In genomic region chr2:20451761-20452499, GRCh38 we compare ENCODE assay signal across 16 cellular contexts. TPM values are rescaled to one million over a fixed set of nuclear protein-coding genes. Genes with fewer than 3 reads are reported as not detected.
DNase-seq lines count a peak whose midpoint lies in the region; ATAC-seq, FAIRE-seq and TF ChIP-seq lines count a peak whose summit lies in the region.
"Had no signal": no experiment of that assay in that cellular context is flagged by ENCODE, and none has a peak within 500 bp of the region (broad histone marks: within the 10 kb centered on the region; RNA-seq: fewer than 3 reads in every experiment).

No MANE protein-coding gene starts in this region.

- H3K9me1 ChIP-seq in endothelial cell of umbilical vein (replicated peaks; ENCODE audit: control insufficient read depth, extremely low read depth, insufficient read depth, low read length), result no peaks in the 10 kb centered on the region

- H3K4me1 Mint-ChIP-seq in neural crest cell, result peaks cover 56% of the 10 kb centered on the region

- H4K20me1 ChIP-seq in endothelial cell of umbilical vein (replicated peaks; ENCODE audit: control insufficient read depth, extremely low read depth, insufficient read depth, low read length), result no peaks in the 10 kb centered on the region

- BruUV-seq in endothelial cell of umbilical vein (replicated peaks; lab: Mats Ljungman, UMichigan), result no TSS peak

- peak overlapping the region; percentile 94 for H3K4me3 Mint-ChIP-seq in neural crest cell
- H3K4me3 Mint-ChIP-seq: activated naive CD8-positive, alpha-beta T cell treated with anti-CD3 and anti-CD28 coated beads, Interleukin-2, amount 50 U/mL, for 24 hours; CD4-positive, alpha-beta T cell; memory B cell had no signal

- H3K27me3 ChIP-seq in endothelial cell of umbilical vein (ENCODE audit: control insufficient read depth in 2 of 2, insufficient read depth in 2 of 2, low read length in 2 of 2) (no peaks in the 10 kb centered on the region), tibial artery (peaks cover 0 to 3% of the 10 kb centered on the region in 2 donors)

- H3K27ac ChIP-seq in endothelial cell of umbilical vein (ENCODE audit: insufficient read depth, low read depth, low read length), result peak overlapping the region; percentile 76
- H3K27ac ChIP-seq in tibial artery, result peak overlapping the region; percentile 96 to 98
- H3K27ac ChIP-seq: PC-9 had no signal

- intact Hi-C loops in endothelial cell of umbilical vein (cut with micrococcal nuclease), result loop anchor here (1.0 kb wide), 4 partner anchors 121 to 166 kb away; no protein-coding TSS in a partner anchor
- intact Hi-C loops in tibial artery (cut with DNase I; ENCODE audit: low total_unique reads), result loop anchor here (5.0 kb wide), 1 partner anchor 165 kb away; no protein-coding TSS in a partner anchor

- peak overlapping the region; percentile 92 for H3K9ac ChIP-seq in endothelial cell of umbilical vein (replicated peaks; ENCODE audit: extremely low read depth, insufficient read depth, low read length)

- no peak for ATAC-seq in GM18505 (IDR thresholded peaks at IDR 0.05; ENCODE audit: unreplicated experiment)
- ATAC-seq: activated naive CD8-positive, alpha-beta T cell treated with anti-CD3 and anti-CD28 coated beads, Interleukin-2, amount 50 U/mL, for 24 hours had no signal

- peak; percentile 6 for DNase-seq in activated effector memory CD4-positive, alpha-beta T cell treated with anti-CD3 and anti-CD28 coated beads, Interleukin-2, amount 50 U/mL, for 16 hours
- no peak for DNase-seq in activated effector memory CD4-positive, alpha-beta T cell treated with Interleukin-2 at 50 U/mL for 16 hours
- peak; percentile 91 for DNase-seq in endothelial cell of umbilical vein (ENCODE audit: low read depth, low spot score)
- DNase-seq in neural crest cell (ENCODE audit: low read depth, low spot score), result no peak
- DNase-seq in tibial artery, result peak; percentile 23 to 66
- no peak for DNase-seq in kidney glomerular epithelial cell (lab: John Stamatoyannopoulos, UW)
- no peak for DNase-seq in EL
- DNase-seq: activated naive CD8-positive, alpha-beta T cell treated with anti-CD3 and anti-CD28 coated beads, Interleukin-2, amount 50 U/mL, for 24 hours; activated T-cell treated with anti-CD3 and anti-CD28 coated beads for 4 hours; NCI-H1694 treated with DMSO at 0.1 percent for 48 hours; occipital lobe; PC-9 had no signal

- peaks cover 26% of the 10 kb centered on the region for H3K79me2 ChIP-seq in endothelial cell of umbilical vein (ENCODE audit: control insufficient read depth, insufficient read depth, low read length)

- peaks cover 7% of the 10 kb centered on the region for H3K36me3 Mint-ChIP-seq in neural crest cell (ENCODE audit: low read depth)
- H3K36me3 Mint-ChIP-seq: memory B cell had no signal

- H2AFZ ChIP-seq in endothelial cell of umbilical vein (ENCODE audit: low read depth, low read length), result no peak overlapping the region
- H2AFZ ChIP-seq: PC-9 had no signal

- POLR2A ChIA-PET in endothelial cell of umbilical vein (lab: Charles Lee), result interaction anchor here (1.0 to 7.6 kb wide), 13 partner anchors 8 to 183 kb away, joined by 3 to 310 read pairs (median 5); no protein-coding TSS in a partner anchor

- CTCF ChIA-PET in endothelial cell of umbilical vein (lab: Charles Lee), result interaction anchor here (0.7 to 5.4 kb wide), 24 partner anchors 8 to 198 kb away, joined by 3 to 86 read pairs (median 6); no protein-coding TSS in a partner anchor

- H3K4me2 ChIP-seq in endothelial cell of umbilical vein (ENCODE audit: insufficient read depth, low read length), result no peak overlapping the region
- H3K4me2 ChIP-seq: PC-9 had no signal

- peak overlapping the region; percentile 37 for H3K27ac Mint-ChIP-seq in neural crest cell (ENCODE audit: unreplicated experiment)
- H3K27ac Mint-ChIP-seq: activated naive CD8-positive, alpha-beta T cell treated with anti-CD3 and anti-CD28 coated beads, Interleukin-2, amount 50 U/mL, for 24 hours; CD4-positive, alpha-beta T cell; memory B cell had no signal

- no peaks in the 10 kb centered on the region for H3K4me1 ChIP-seq in endothelial cell of umbilical vein (ENCODE audit: control insufficient read depth, extremely low read depth, insufficient read depth, low read length)
- H3K4me1 ChIP-seq in tibial artery, result peaks cover 0 to 46% (median 22%) of the 10 kb centered on the region in 4 donors

- TF ChIP-seq POLR2A in endothelial cell of umbilical vein (IDR thresholded peaks at IDR 0.05; ENCODE audit: low read depth, low read length), result no peak
- TF ChIP-seq POLR2A in GM18505 (IDR thresholded peaks at IDR 0.05; ENCODE audit: borderline replicate concordance, extremely low read depth, insufficient read depth, insufficient read length), result no peak

- H3K27me3 Mint-ChIP-seq in neural crest cell (ENCODE audit: low read depth), result peaks cover under 1% of the 10 kb centered on the region

- TF ChIP-seq CTCF in endothelial cell of umbilical vein (IDR thresholded peaks at IDR 0.05; ENCODE audit: extremely low read depth in 1 of 2, insufficient read depth in 1 of 2, low read depth in 1 of 2, low read length in 2 of 2) (no peak), neural crest cell (conservative IDR thresholded peaks at IDR 0.05) (no peak), tibial artery (IDR thresholded peaks at IDR 0.05) (no peak)

- H3K9me3 ChIP-seq in endothelial cell of umbilical vein (replicated peaks; ENCODE audit: control insufficient read depth, insufficient read depth, low read length) (no peaks in the 10 kb centered on the region), tibial artery (no peaks in the 10 kb centered on the region)

- no peak overlapping the region for H3K4me3 ChIP-seq in endothelial cell of umbilical vein (replicated peaks in 1 of 3; ENCODE audit: insufficient read depth in 1 of 3, low read depth in 1 of 3, low read length in 3 of 3)
- peak overlapping the region in 1 of 2 donors; percentile 93 for H3K4me3 ChIP-seq in tibial artery
- H3K4me3 ChIP-seq: PC-9 had no signal

- no peak for FAIRE-seq in endothelial cell of umbilical vein (lab: Jason Lieb, UNC)
- FAIRE-seq: A204.1 had no signal

- no peaks in the 10 kb centered on the region for H3K9me3 Mint-ChIP-seq in neural crest cell
- H3K9me3 Mint-ChIP-seq: activated naive CD8-positive, alpha-beta T cell treated with anti-CD3 and anti-CD28 coated beads, Interleukin-2, amount 50 U/mL, for 24 hours; CD4-positive, alpha-beta T cell; memory B cell had no signal

- dilution Hi-C loops in endothelial cell of umbilical vein (cut with MboI; ENCODE audit: extremely low pct_ligation_motif_present, low sequenced_read_pairs), result no loop called here

- H3K36me3 ChIP-seq in endothelial cell of umbilical vein (ENCODE audit: control insufficient read depth in 2 of 2, extremely low read depth in 1 of 2, insufficient read depth in 2 of 2, low read length in 2 of 2) (peaks cover 2 to 15% of the 10 kb centered on the region in 2 experiments), tibial artery (peaks cover 21 to 28% (median 25%) of the 10 kb centered on the region in 3 donors)

TF ChIP-seq in endothelial cell of umbilical vein, 7 proteins besides CTCF, POLR2A, EP300 and RAD21:
- TF ChIP-seq FOS (IDR thresholded peaks at IDR 0.05; ENCODE audit: borderline replicate concordance, insufficient read depth, low read length), result no peak
- TF ChIP-seq POLR2AphosphoS5 (IDR thresholded peaks at IDR 0.05; ENCODE audit: insufficient read depth, low read depth, low read length), result no peak
- TF ChIP-seq EZH2 (IDR thresholded peaks at IDR 0.05; ENCODE audit: borderline replicate concordance, low read depth, low read length, severe bottlenecking), result no peak
- no peak for TF ChIP-seq MAX (IDR thresholded peaks at IDR 0.05; ENCODE audit: insufficient read depth, insufficient read length)
- TF ChIP-seq MYC (IDR thresholded peaks at IDR 0.05; ENCODE audit: low read depth, low read length), result no peak
- TF ChIP-seq GATA2 (IDR thresholded peaks at IDR 0.05; ENCODE audit: insufficient read depth, insufficient read length, low read depth, low read length), result no peak
- TF ChIP-seq JUN (IDR thresholded peaks at IDR 0.05; ENCODE audit: borderline replicate concordance, insufficient read depth, insufficient read length, low read depth), result no peak

RNA-seq across cellular contexts. Expression of gene RHOB, which starts 5.1 kb away (rescaled TPM):
- total RNA-seq in endothelial cell of umbilical vein, result 830 and 937 TPM in 2 replicates
- 1,101 and 1,250 TPM in 2 replicates for polyA plus RNA-seq in endothelial cell of umbilical vein
- polyA plus RNA-seq in endothelial cell of umbilical vein (2011; cell fraction: cytosol; rRNA removed), result 523 and 798 TPM in 2 replicates
- 517 and 555 TPM in 2 replicates for polyA plus RNA-seq in endothelial cell of umbilical vein (2011; cell fraction: nucleus; rRNA removed)
- 507 and 871 TPM in 2 replicates for polyA plus RNA-seq in endothelial cell of umbilical vein (2012)
- polyA minus RNA-seq in endothelial cell of umbilical vein, result 476 and 592 TPM in 2 replicates
- 265 TPM for polyA minus RNA-seq in endothelial cell of umbilical vein (2011; cell fraction: cytosol; rRNA and poly(A)+ RNA removed)
- 333 and 638 TPM in 2 replicates for polyA minus RNA-seq in endothelial cell of umbilical vein (2011; cell fraction: nucleus; rRNA and poly(A)+ RNA removed)
- 146 and 150 TPM in 2 replicates for total RNA-seq in neural crest cell

Comparison
In these comparisons a context has a peak if more than half of its experiments do, and no peak if none do; other contexts are left out.
1. DNase-seq: peak in activated effector memory CD4-positive, alpha-beta T cell treated with anti-CD3 and anti-CD28 coated beads, Interleukin-2, amount 50 U/mL, for 16 hours (single experiment), endothelial cell of umbilical vein (single experiment) and tibial artery (2 of 2); none in activated effector memory CD4-positive, alpha-beta T cell treated with Interleukin-2 at 50 U/mL for 16 hours (single experiment), neural crest cell (single experiment), kidney glomerular epithelial cell (single experiment) and EL (single experiment).